ENCODE assay signal across 8 cellular contexts in the genomic region with DNA sequence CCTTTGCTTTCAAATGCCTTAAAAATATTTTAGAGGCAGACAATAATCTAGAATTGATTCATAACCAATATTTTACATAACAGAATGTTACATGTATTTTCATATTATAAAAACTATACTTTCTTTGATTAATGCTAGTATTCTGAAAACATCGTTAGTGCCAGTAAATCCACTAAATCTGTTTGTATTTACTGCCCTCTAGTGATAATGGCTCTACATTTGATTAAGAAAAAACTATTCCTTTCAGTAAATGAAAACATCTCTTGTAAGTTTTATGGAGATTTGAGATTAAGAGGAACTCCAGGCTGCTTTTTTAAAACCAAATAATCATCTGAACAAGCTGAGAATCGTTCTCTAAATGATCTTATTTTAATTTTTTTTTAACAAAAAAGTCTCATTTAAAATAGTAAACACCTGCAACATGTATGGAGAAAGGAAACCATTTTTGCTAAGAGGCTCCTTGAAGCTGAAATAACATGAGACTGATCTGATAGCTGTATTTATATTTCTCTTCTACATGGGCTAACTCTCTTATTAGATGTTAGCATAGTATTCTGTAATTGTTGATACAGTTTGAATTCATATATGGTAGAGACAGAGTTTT.
DNase-seq lines count a peak whose midpoint lies in the region; ATAC-seq, FAIRE-seq and TF ChIP-seq lines count a peak whose summit lies in the region.

No MANE protein-coding gene starts in this region.

- peak; percentile 97 for FAIRE-seq in endometrium (lab: Jason Lieb, UNC)

- H3K27ac ChIP-seq in substantia nigra (ENCODE audit: low read depth, low read length, poor library complexity, severe bottlenecking), result no peak overlapping the region

- DNase-seq in NCI-H2107 treated with DMSO at 0.1 percent for 48 hours (lab: John Stamatoyannopoulos, UW; ENCODE audit: unreplicated experiment) (peak; percentile 7), NCI-H2107 (lab: John Stamatoyannopoulos, UW) (no peak), NCI-H2227 (lab: John Stamatoyannopoulos, UW; ENCODE audit: unreplicated experiment) (peak; percentile 35), retinal pigment epithelial cell (ENCODE audit: low read depth) (peak; percentile 13), substantia nigra (lab: John Stamatoyannopoulos, UW) (no peak)

- H3K4me3 ChIP-seq in retinal pigment epithelial cell (ENCODE audit: low read length), result no peak overlapping the region

- no peak for ATAC-seq in HG03457 (IDR thresholded peaks at IDR 0.05; ENCODE audit: unreplicated experiment)
- no peak for ATAC-seq in GM21619 (IDR thresholded peaks at IDR 0.05; ENCODE audit: unreplicated experiment)

- TF ChIP-seq CTCF in retinal pigment epithelial cell (conservative IDR thresholded peaks at IDR 0.05; ENCODE audit: low read depth, low read length), result peak; percentile 40

Comparison
In these comparisons a context has a peak if more than half of its experiments do, and no peak if none do; other contexts are left out.
1. DNase-seq: peak in NCI-H2107 treated with DMSO at 0.1 percent for 48 hours (single experiment), NCI-H2227 (single experiment) and retinal pigment epithelial cell (single experiment); none in NCI-H2107 (single experiment) and substantia nigra (0 of 49).